44 cellular contexts compared by ENCODE assay signal in the genomic region with DNA sequence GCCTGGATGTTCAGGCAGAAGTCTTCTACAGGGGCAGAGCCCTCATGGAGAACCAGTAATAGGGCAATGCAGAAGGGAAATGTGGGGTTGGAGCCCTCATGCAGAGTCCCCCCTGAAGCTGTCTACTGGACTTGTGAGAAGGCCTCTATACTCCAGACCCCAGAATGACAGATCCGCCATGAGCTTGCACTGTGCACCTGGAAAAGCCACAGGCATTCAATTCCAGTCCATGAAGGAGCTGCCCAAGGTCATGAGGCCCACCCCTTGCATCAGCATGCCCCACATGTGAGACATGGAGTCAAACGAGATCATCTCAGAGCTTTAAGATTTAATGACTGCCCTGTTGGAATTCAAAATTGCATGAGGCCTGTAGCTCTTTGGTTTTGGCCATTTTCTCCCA. TPM values are rescaled to one million over a fixed set of nuclear protein-coding genes. Genes with fewer than 3 reads are reported as not detected.
"Had no signal": no experiment of that assay in that cellular context is flagged by ENCODE, and none has a peak within 500 bp of the region (broad histone marks: within the 10 kb centered on the region; RNA-seq: fewer than 3 reads in every experiment).

No MANE protein-coding gene starts in this region.

- H3K4me3 Mint-ChIP-seq: activated naive CD4-positive, alpha-beta T cell treated with anti-CD3 and anti-CD28 coated beads for 36 hours; activated naive CD4-positive, alpha-beta T cell treated with anti-CD3 and anti-CD28 coated beads, Interleukin-2, amount 10 ng/mL, durations not matched to agents 7 days and 5 days; activated naive CD4-positive, alpha-beta T cell treated with anti-CD3 and anti-CD28 coated beads, Interleukin-2, amount 50 U/mL, for 24 hours; activated naive CD8-positive, alpha-beta T cell; activated naive CD8-positive, alpha-beta T cell treated with anti-CD3 and anti-CD28 coated beads for 36 hours; activated naive CD8-positive, alpha-beta T cell treated with anti-CD3 and anti-CD28 coated beads, Interleukin-2, amount 10 ng/mL, durations not matched to agents 7 days and 5 days; activated naive CD8-positive, alpha-beta T cell treated with anti-CD3 and anti-CD28 coated beads, Interleukin-2, amount 50 U/mL, for 24 hours; activated T-cell treated with anti-CD3 and anti-CD28 coated beads, Interleukin-2, amount 50 U/mL, for 24 hours; activated T-cell treated with anti-CD3 and anti-CD28 coated beads, Interleukin-2, amount 50 U/mL, for 4 hours; activated T-cell treated with anti-CD3 and anti-CD28 coated beads, Interleukin-2, amount 50 U/mL, for 72 hours; activated T-helper 1 cell treated with anti-CD3 and anti-CD28 coated beads, Interleukin-12 subunit alpha, Interleukin-12 subunit beta, Interleukin-2, Interleukin-4 antibody, amounts not matched to agents 30 ng/mL and 10 ng/mL and 1 ng/mL, durations not matched to agents 14 hours and 24 hours and 36 hours; activated T-helper 17 cell treated with anti-CD3 and anti-CD28 coated beads, Interleukin-2, amount 50 U/mL, for 72 hours; brain; central memory CD8-positive, alpha-beta T cell had no signal

- H3K4me3 ChIP-seq: adrenal gland, ascending aorta, body of pancreas, breast epithelium, cardiac muscle cell had no signal

- ATAC-seq: activated naive CD4-positive, alpha-beta T cell treated with anti-CD3 and anti-CD28 coated beads, Interleukin-2, amount 50 U/mL, for 72 hours; activated naive CD8-positive, alpha-beta T cell treated with anti-CD3 and anti-CD28 coated beads, Interleukin-2, amount 50 U/mL, for 24 hours; activated T-cell treated with anti-CD3 and anti-CD28 coated beads, Interleukin-2, amount 50 U/mL, for 4 hours; activated T-cell treated with anti-CD3 and anti-CD28 coated beads, Interleukin-2, amount 50 U/mL, for 72 hours; activated T-helper 17 cell treated with anti-CD3 and anti-CD28 coated beads, Interleukin-2, amount 50 U/mL, for 72 hours; body of pancreas had no signal

- H3K4me1 ChIP-seq: adrenal gland, ascending aorta, body of pancreas, breast epithelium had no signal

- H3K27ac Mint-ChIP-seq: activated naive CD4-positive, alpha-beta T cell treated with anti-CD3 and anti-CD28 coated beads for 36 hours; activated naive CD4-positive, alpha-beta T cell treated with anti-CD3 and anti-CD28 coated beads, Interleukin-2, amount 10 ng/mL, durations not matched to agents 7 days and 5 days; activated naive CD4-positive, alpha-beta T cell treated with anti-CD3 and anti-CD28 coated beads, Interleukin-2, amount 50 U/mL, for 24 hours; activated naive CD4-positive, alpha-beta T cell treated with anti-CD3 and anti-CD28 coated beads, Interleukin-2, amount 50 U/mL, for 72 hours; activated naive CD8-positive, alpha-beta T cell; activated naive CD8-positive, alpha-beta T cell treated with anti-CD3 and anti-CD28 coated beads for 36 hours; activated naive CD8-positive, alpha-beta T cell treated with anti-CD3 and anti-CD28 coated beads, Interleukin-2, amount 10 ng/mL, durations not matched to agents 7 days and 5 days; activated naive CD8-positive, alpha-beta T cell treated with anti-CD3 and anti-CD28 coated beads, Interleukin-2, amount 50 U/mL, for 24 hours; activated T-cell treated with anti-CD3 and anti-CD28 coated beads, Interleukin-2, amount 50 U/mL, for 24 hours; activated T-cell treated with anti-CD3 and anti-CD28 coated beads, Interleukin-2, amount 50 U/mL, for 72 hours; activated T-helper 1 cell treated with anti-CD3 and anti-CD28 coated beads, Interleukin-12 subunit alpha, Interleukin-12 subunit beta, Interleukin-2, Interleukin-4 antibody, amounts not matched to agents 30 ng/mL and 10 ng/mL and 1 ng/mL, durations not matched to agents 14 hours and 24 hours and 36 hours; activated T-helper 17 cell treated with anti-CD3 and anti-CD28 coated beads, Interleukin-2, amount 50 U/mL, for 72 hours; activated T-helper 2 cell treated with anti-CD3 and anti-CD28 coated beads, Interferon-gamma antibody, Interleukin-2, Interleukin-4, amounts not matched to agents 10 μg/mL and 5 μg/mL and 100 μg/mL, durations not matched to agents 14 hours and 24 hours and 36 hours; brain had no signal

- H3K36me3 ChIP-seq: adrenal gland, ascending aorta, brain microvascular endothelial cell, breast epithelium, cardiac muscle cell had no signal

- H3K27me3 Mint-ChIP-seq: activated naive CD4-positive, alpha-beta T cell treated with anti-CD3 and anti-CD28 coated beads, Interleukin-2, amount 10 ng/mL, durations not matched to agents 7 days and 5 days; activated naive CD4-positive, alpha-beta T cell treated with anti-CD3 and anti-CD28 coated beads, Interleukin-2, amount 50 U/mL, for 24 hours; activated naive CD8-positive, alpha-beta T cell; activated naive CD8-positive, alpha-beta T cell treated with anti-CD3 and anti-CD28 coated beads for 36 hours; activated naive CD8-positive, alpha-beta T cell treated with anti-CD3 and anti-CD28 coated beads, Interleukin-2, amount 10 ng/mL, durations not matched to agents 7 days and 5 days; activated naive CD8-positive, alpha-beta T cell treated with anti-CD3 and anti-CD28 coated beads, Interleukin-2, amount 50 U/mL, for 24 hours; activated T-cell treated with anti-CD3 and anti-CD28 coated beads, Interleukin-2, amount 50 U/mL, for 24 hours; brain; central memory CD8-positive, alpha-beta T cell had no signal

- DNase-seq: activated effector memory CD4-positive, alpha-beta T cell treated with anti-CD3 and anti-CD28 coated beads, Interleukin-2, amount 50 U/mL, for 16 hours; activated effector memory CD4-positive, alpha-beta T cell treated with Interleukin-2 at 50 U/mL for 16 hours; activated gamma-delta T cell; activated gamma-delta T cell treated with Interleukin-2 at 50 U/mL for 16 hours; activated naive CD4-positive, alpha-beta T cell; activated naive CD4-positive, alpha-beta T cell treated with anti-CD3 and anti-CD28 coated beads for 36 hours; activated naive CD4-positive, alpha-beta T cell treated with anti-CD3 and anti-CD28 coated beads, Interleukin-2, amount 10 ng/mL, durations not matched to agents 7 days and 5 days; activated naive CD4-positive, alpha-beta T cell treated with anti-CD3 and anti-CD28 coated beads, Interleukin-2, amount 50 U/mL, for 16 hours; activated naive CD4-positive, alpha-beta T cell treated with Interleukin-2 at 50 U/mL for 16 hours; activated naive CD8-positive, alpha-beta T cell treated with anti-CD3 and anti-CD28 coated beads for 36 hours; activated naive CD8-positive, alpha-beta T cell treated with anti-CD3 and anti-CD28 coated beads, Interleukin-2, amount 10 ng/mL, durations not matched to agents 7 days and 5 days; activated naive CD8-positive, alpha-beta T cell treated with anti-CD3 and anti-CD28 coated beads, Interleukin-2, amount 50 U/mL, for 24 hours; activated T-cell treated with anti-CD3 and anti-CD28 coated beads for 4 hours; activated T-cell treated with anti-CD3 and anti-CD28 coated beads, Interleukin-2, amount 50 U/mL, for 1 hour; activated T-cell treated with anti-CD3 and anti-CD28 coated beads, Interleukin-2, amount 50 U/mL, for 24 hours; activated T-cell treated with anti-CD3 and anti-CD28 coated beads, Interleukin-2, amount 50 U/mL, for 4 hours; activated T-cell treated with anti-CD3 and anti-CD28 coated beads, Interleukin-2, amount 50 U/mL, for 48 hours; activated T-cell treated with anti-CD3 and anti-CD28 coated beads, Interleukin-2, amount 50 U/mL, for 72 hours; adrenal gland; amniotic stem cell; amygdala; anterior cingulate cortex; aorta; body of pancreas; brain microvascular endothelial cell; caudate nucleus; central memory CD4-positive, alpha-beta T cell; cerebellar nuclear complex had no signal

- H3K36me3 Mint-ChIP-seq: activated naive CD4-positive, alpha-beta T cell treated with anti-CD3 and anti-CD28 coated beads, Interleukin-2, amount 10 ng/mL, durations not matched to agents 7 days and 5 days; activated naive CD8-positive, alpha-beta T cell treated with anti-CD3 and anti-CD28 coated beads for 36 hours; activated naive CD8-positive, alpha-beta T cell treated with anti-CD3 and anti-CD28 coated beads, Interleukin-2, amount 10 ng/mL, durations not matched to agents 7 days and 5 days; brain had no signal

- H3K27me3 ChIP-seq: adrenal gland, ascending aorta, body of pancreas, brain microvascular endothelial cell, breast epithelium, cardiac muscle cell had no signal

- H3K4me1 Mint-ChIP-seq: activated naive CD4-positive, alpha-beta T cell treated with anti-CD3 and anti-CD28 coated beads, Interleukin-2, amount 10 ng/mL, durations not matched to agents 7 days and 5 days; activated naive CD4-positive, alpha-beta T cell treated with anti-CD3 and anti-CD28 coated beads, Interleukin-2, amount 50 U/mL, for 24 hours; activated naive CD8-positive, alpha-beta T cell treated with anti-CD3 and anti-CD28 coated beads for 36 hours; activated naive CD8-positive, alpha-beta T cell treated with anti-CD3 and anti-CD28 coated beads, Interleukin-2, amount 10 ng/mL, durations not matched to agents 7 days and 5 days; activated naive CD8-positive, alpha-beta T cell treated with anti-CD3 and anti-CD28 coated beads, Interleukin-2, amount 50 U/mL, for 24 hours; activated T-helper 17 cell treated with anti-CD3 and anti-CD28 coated beads, Interleukin-2, amount 50 U/mL, for 72 hours; brain; central memory CD8-positive, alpha-beta T cell had no signal

- H3K27ac ChIP-seq: adrenal gland, ascending aorta, body of pancreas, brain microvascular endothelial cell, breast epithelium, cardiac muscle cell had no signal

RNA-seq across cellular contexts. Expression of gene ZNF679, which starts 4.9 kb away (rescaled TPM):
- total RNA-seq: activated naive CD4-positive, alpha-beta T cell treated with anti-CD3 and anti-CD28 coated beads for 36 hours; activated naive CD4-positive, alpha-beta T cell treated with anti-CD3 and anti-CD28 coated beads, Interleukin-2, amount 50 U/mL, for 72 hours; activated naive CD8-positive, alpha-beta T cell treated with anti-CD3 and anti-CD28 coated beads for 36 hours; activated naive CD8-positive, alpha-beta T cell treated with anti-CD3 and anti-CD28 coated beads, Interleukin-2, amount 10 ng/mL, durations not matched to agents 7 days and 5 days; activated T-cell treated with anti-CD3 and anti-CD28 coated beads, Interleukin-2, amount 50 U/mL, for 4 hours; activated T-cell treated with anti-CD3 and anti-CD28 coated beads, Interleukin-2, amount 50 U/mL, for 72 hours; activated T-helper 1 cell treated with anti-CD3 and anti-CD28 coated beads, Interleukin-12 subunit alpha, Interleukin-12 subunit beta, Interleukin-2, Interleukin-4 antibody, amounts not matched to agents 30 ng/mL and 10 ng/mL and 1 ng/mL, durations not matched to agents 14 hours and 24 hours and 36 hours; activated T-helper 17 cell treated with anti-CD3 and anti-CD28 coated beads, Interleukin-2, amount 50 U/mL, for 72 hours; activated T-helper 2 cell treated with anti-CD3 and anti-CD28 coated beads, Interferon-gamma antibody, Interleukin-2, Interleukin-4, amounts not matched to agents 10 μg/mL and 5 μg/mL and 100 μg/mL, durations not matched to agents 14 hours and 24 hours and 36 hours; adrenal gland; aorta; ascending aorta; astrocyte; body of pancreas; breast epithelium; bronchial epithelial cell; cardiac muscle cell; cardiac septum; cerebellum had no signal
- polyA plus RNA-seq: adipose tissue, adrenal gland, aorta, cardiac muscle cell had no signal

RNA-seq across cellular contexts. Expression of gene ZNF735, which starts 16.4 kb away (rescaled TPM):
- total RNA-seq: activated naive CD4-positive, alpha-beta T cell treated with anti-CD3 and anti-CD28 coated beads for 36 hours; activated naive CD4-positive, alpha-beta T cell treated with anti-CD3 and anti-CD28 coated beads, Interleukin-2, amount 50 U/mL, for 72 hours; activated naive CD8-positive, alpha-beta T cell treated with anti-CD3 and anti-CD28 coated beads for 36 hours; activated naive CD8-positive, alpha-beta T cell treated with anti-CD3 and anti-CD28 coated beads, Interleukin-2, amount 10 ng/mL, durations not matched to agents 7 days and 5 days; activated T-cell treated with anti-CD3 and anti-CD28 coated beads, Interleukin-2, amount 50 U/mL, for 4 hours; activated T-cell treated with anti-CD3 and anti-CD28 coated beads, Interleukin-2, amount 50 U/mL, for 72 hours; activated T-helper 1 cell treated with anti-CD3 and anti-CD28 coated beads, Interleukin-12 subunit alpha, Interleukin-12 subunit beta, Interleukin-2, Interleukin-4 antibody, amounts not matched to agents 30 ng/mL and 10 ng/mL and 1 ng/mL, durations not matched to agents 14 hours and 24 hours and 36 hours; activated T-helper 17 cell treated with anti-CD3 and anti-CD28 coated beads, Interleukin-2, amount 50 U/mL, for 72 hours; activated T-helper 2 cell treated with anti-CD3 and anti-CD28 coated beads, Interferon-gamma antibody, Interleukin-2, Interleukin-4, amounts not matched to agents 10 μg/mL and 5 μg/mL and 100 μg/mL, durations not matched to agents 14 hours and 24 hours and 36 hours; adrenal gland; aorta; ascending aorta; astrocyte; body of pancreas; breast epithelium; bronchial epithelial cell; cardiac muscle cell; cardiac septum; cerebellum had no signal
- polyA plus RNA-seq: adipose tissue, adrenal gland, aorta, cardiac muscle cell had no signal
